ENCODE assay signal across 8 cellular contexts in genomic region chr17:40069751-40070643, GRCh38. TPM values are rescaled to one million over a fixed set of nuclear protein-coding genes. Genes with fewer than 3 reads are reported as not detected.
DNase-seq lines count a peak whose midpoint lies in the region; ATAC-seq and TF ChIP-seq lines count a peak whose summit lies in the region.

No MANE protein-coding gene starts in this region.

- 21 to 24% methylated on average over 14 of the region's 14 CpGs for WGBS in heart right ventricle, 2 donors

- H3K27ac ChIP-seq in cardiac muscle cell (peak overlapping the region; percentile 89), heart right ventricle (peak overlapping the region; percentile 82 to 99 (median 90))

- H3K36me3 Mint-ChIP-seq in activated naive CD4-positive, alpha-beta T cell treated with anti-CD3 and anti-CD28 coated beads, Interleukin-2, amount 10 ng/mL, durations not matched to agents 7 days and 5 days, result no peaks in the 10 kb centered on the region

- peaks cover 39% of the 10 kb centered on the region for H3K4me1 Mint-ChIP-seq in activated naive CD4-positive, alpha-beta T cell treated with anti-CD3 and anti-CD28 coated beads, Interleukin-2, amount 10 ng/mL, durations not matched to agents 7 days and 5 days

- H3K27me3 Mint-ChIP-seq in activated naive CD4-positive, alpha-beta T cell treated with anti-CD3 and anti-CD28 coated beads, Interleukin-2, amount 10 ng/mL, durations not matched to agents 7 days and 5 days, result peaks cover 8% of the 10 kb centered on the region

- H3K4me3 Mint-ChIP-seq in activated naive CD4-positive, alpha-beta T cell treated with anti-CD3 and anti-CD28 coated beads, Interleukin-2, amount 10 ng/mL, durations not matched to agents 7 days and 5 days, result peak overlapping the region; percentile 26

- H3K9me3 Mint-ChIP-seq in activated naive CD4-positive, alpha-beta T cell treated with anti-CD3 and anti-CD28 coated beads, Interleukin-2, amount 10 ng/mL, durations not matched to agents 7 days and 5 days, result no peaks in the 10 kb centered on the region

- H3K4me1 ChIP-seq in cardiac muscle cell (ENCODE audit: low read depth) (peaks cover 76% of the 10 kb centered on the region), heart right ventricle (peaks cover 63 to 99% (median 93%) of the 10 kb centered on the region in 9 donors)

- H3K36me3 ChIP-seq in cardiac muscle cell, result no peaks in the 10 kb centered on the region
- peaks cover 0 to 15% (median 8%) of the 10 kb centered on the region in 9 donors for H3K36me3 ChIP-seq in heart right ventricle

- no peak overlapping the region for H3K4me3 ChIP-seq in cardiac muscle cell
- H3K4me3 ChIP-seq in heart right ventricle, result peak overlapping the region in 9 of 10 donors; percentile 13 to 48 (median 40)

- peak in 1 of 2 donors; percentile 44 for DNase-seq in cardiac muscle cell (ENCODE audit: low read depth in 1 of 2, low spot score in 1 of 2)
- DNase-seq in Right ventricle myocardium inferior (ENCODE audit: missing footprints), result no peak
- peak; percentile 46 for DNase-seq in NCI-H510A (lab: John Stamatoyannopoulos, UW)
- DNase-seq in activated naive CD4-positive, alpha-beta T cell treated with anti-CD3 and anti-CD28 coated beads, Interleukin-2, amount 10 ng/mL, durations not matched to agents 7 days and 5 days, result peak; percentile 45
- peak; percentile 31 to 69 for DNase-seq in heart right ventricle
- DNase-seq in stimulated activated CD8-positive, alpha-beta memory T cell treated with anti-CD3 and anti-CD28 coated beads, Interleukin-4, amount 100 ng/mL, for 48 hours, result peak; percentile 46
- no peak for DNase-seq in GM19240 (ENCODE audit: insufficient read length, low spot score)

- peak overlapping the region; percentile 62 for H3K27ac Mint-ChIP-seq in activated naive CD4-positive, alpha-beta T cell treated with anti-CD3 and anti-CD28 coated beads, Interleukin-2, amount 10 ng/mL, durations not matched to agents 7 days and 5 days

- TF ChIP-seq CTCF in cardiac muscle cell (IDR thresholded peaks at IDR 0.05; ENCODE audit: low read depth, low read length) (peak; percentile 25), heart right ventricle (IDR thresholded peaks at IDR 0.05) (peak in 7 of 9 donors; percentile 25 to 46 (median 34))

- CTCF ChIA-PET in activated naive CD4-positive, alpha-beta T cell treated with anti-CD3 and anti-CD28 coated beads, Interleukin-2, amount 10 ng/mL, durations not matched to agents 7 days and 5 days (lab: Charles Lee), result interaction anchor here (0.5 to 2.2 kb wide), 6 partner anchors 11 to 462 kb away, joined by 3 to 9 read pairs (median 4); partner anchors contain the start of gene NR1D1

- H3K27me3 ChIP-seq in cardiac muscle cell, result no peaks in the 10 kb centered on the region
- H3K27me3 ChIP-seq in heart right ventricle, result no peaks in the 10 kb centered on the region

- no peaks in the 10 kb centered on the region for H3K9me3 ChIP-seq in cardiac muscle cell (ENCODE audit: low read depth)
- H3K9me3 ChIP-seq in heart right ventricle, result no peaks in the 10 kb centered on the region

- intact Hi-C loops in Right ventricle myocardium inferior (cut with DNase I) (loop anchor here (2.0 to 5.0 kb wide), 2 partner anchors 33 to 43 kb away; no protein-coding TSS in a partner anchor), heart right ventricle (cut with DNase I) (loop anchor here in 2 of 10 donors (10.0 kb wide), 1 partner anchor 45 kb away; no protein-coding TSS in a partner anchor)

- ATAC-seq in Right ventricle myocardium inferior (no peak), heart right ventricle (peak in 7 of 8 donors; percentile 1 to 32 (median 6)), GM21723 (IDR thresholded peaks at IDR 0.05; ENCODE audit: unreplicated experiment) (no peak)

RNA-seq across cellular contexts. Expression of gene THRA, which starts 7.2 kb away (rescaled TPM):
- total RNA-seq in cardiac muscle cell (78.1 and 87.0 TPM in 2 replicates), Right ventricle myocardium inferior (88.3 TPM), heart right ventricle (100 to 1,000 TPM in 1 of 10 donors, 10 to 100 TPM in 9; 59.8 to 102 (median 69.7) TPM)
- polyA plus RNA-seq in cardiac muscle cell (58.1 and 65.4 TPM in 2 replicates), heart right ventricle (10 to 100 TPM; 29.8 to 44.2 TPM)

RNA-seq across cellular contexts. Expression of gene MED24, which starts 15.8 kb away (rescaled TPM):
- total RNA-seq in cardiac muscle cell (116 and 125 TPM in 2 replicates), Right ventricle myocardium inferior (53.9 TPM), heart right ventricle (10 to 100 TPM; 46.7 to 63.2 (median 58.4) TPM)
- polyA plus RNA-seq in cardiac muscle cell (102 and 121 TPM in 2 replicates), heart right ventricle (10 to 100 TPM; 47.2 to 75.6 TPM)

RNA-seq across cellular contexts. Expression of gene NR1D1, which starts 30.4 kb away (rescaled TPM):
- 1.2 and 3.7 TPM in 2 replicates for total RNA-seq in cardiac muscle cell
- 1.7 and 4.2 TPM in 2 replicates for polyA plus RNA-seq in cardiac muscle cell
- 24.9 TPM for total RNA-seq in Right ventricle myocardium inferior
- total RNA-seq in heart right ventricle, result 10 to 100 TPM in 7 of 10 donors, 1 to 10 TPM in 3; 5.5 to 41.3 (median 29.9) TPM
- 10 to 100 TPM in 1 of 2 donors, 1 to 10 TPM in 1; 7.1 to 24.4 TPM for polyA plus RNA-seq in heart right ventricle

RNA-seq across cellular contexts. Expression of gene MSL1, which starts 51.8 kb away (rescaled TPM):
- total RNA-seq in cardiac muscle cell (96.8 and 104 TPM in 2 replicates), Right ventricle myocardium inferior (51.4 TPM), heart right ventricle (10 to 100 TPM; 26.3 to 57.4 (median 37.7) TPM)
- polyA plus RNA-seq in cardiac muscle cell (27.3 and 33.2 TPM in 2 replicates), heart right ventricle (10 to 100 TPM; 45.5 to 65.0 TPM)

RNA-seq across cellular contexts. Expression of gene CSF3, which starts 54.8 kb away (rescaled TPM):
- total RNA-seq in cardiac muscle cell (not detected in 2 replicates), Right ventricle myocardium inferior (not detected), heart right ventricle (1 to 10 TPM in 2 of 10 donors, under 1 TPM in 1, not detected in 7; 0.81 to 4.2 (median 1.6) TPM)
- polyA plus RNA-seq in cardiac muscle cell (not detected in 2 replicates), heart right ventricle (under 1 TPM; 0.29 to 0.32 TPM)

Comparison
In these comparisons a context has a peak if more than half of its experiments do, and no peak if none do; other contexts are left out.
1. DNase-seq: peak in NCI-H510A (single experiment), activated naive CD4-positive, alpha-beta T cell treated with anti-CD3 and anti-CD28 coated beads, Interleukin-2, amount 10 ng/mL, durations not matched to agents 7 days and 5 days (single experiment), heart right ventricle (2 of 2) and stimulated activated CD8-positive, alpha-beta memory T cell treated with anti-CD3 and anti-CD28 coated beads, Interleukin-4, amount 100 ng/mL, for 48 hours (single experiment); none in Right ventricle myocardium inferior (single experiment) and GM19240 (single experiment).
2. ATAC-seq: peak in heart right ventricle (7 of 8); none in Right ventricle myocardium inferior (single experiment) and GM21723 (single experiment).